22 cellular contexts compared by ENCODE assay signal in the genomic region with DNA sequence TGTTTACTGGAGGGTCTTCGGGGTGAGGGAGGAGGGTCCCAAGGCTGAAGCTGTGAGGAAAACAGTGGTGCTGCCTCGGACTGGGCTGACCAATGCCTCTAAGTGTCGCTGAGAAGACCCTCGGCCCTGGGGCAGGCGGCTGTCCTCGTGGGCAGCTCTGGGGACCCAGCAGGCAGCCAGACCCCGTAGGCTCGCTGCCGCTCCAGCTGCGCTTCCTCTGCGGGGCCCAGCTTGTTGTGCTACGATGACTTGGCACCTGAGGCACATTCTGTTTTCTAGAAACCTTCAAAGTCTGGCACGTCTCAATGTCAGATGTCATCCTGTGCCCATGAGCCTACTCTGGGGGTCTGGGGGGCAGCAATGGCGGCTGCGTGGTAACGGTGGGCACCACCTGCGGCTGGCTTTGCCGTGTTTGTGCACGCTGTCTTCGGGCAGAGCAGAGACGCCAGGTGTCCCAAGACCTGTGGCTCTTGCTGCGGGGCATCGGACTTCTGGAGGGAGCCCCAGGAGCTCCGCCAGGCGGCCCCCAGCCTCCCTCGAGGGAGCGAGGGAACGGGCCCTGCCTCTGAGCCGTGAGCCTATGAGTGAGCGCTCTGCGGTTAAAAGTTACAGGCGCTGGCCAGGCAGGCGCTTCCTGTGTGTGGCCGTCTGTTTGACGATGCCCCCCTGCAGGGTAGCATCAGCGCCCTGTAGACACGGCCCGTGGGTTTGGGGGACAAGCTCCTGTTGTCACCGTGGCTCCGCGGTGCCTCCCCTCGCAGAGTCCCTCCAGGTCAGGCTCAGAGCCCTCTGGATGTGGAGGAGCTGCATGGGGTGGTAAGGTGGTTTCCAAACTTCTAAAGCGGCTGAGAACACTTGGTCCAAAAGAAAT. TPM values are rescaled to one million over a fixed set of nuclear protein-coding genes. Genes with fewer than 3 reads are reported as not detected.
A peak's percentile ranks its signal among the peaks of the same experiment; 100 is the strongest.
DNase-seq lines count a peak whose midpoint lies in the region; ATAC-seq and TF ChIP-seq lines count a peak whose summit lies in the region.
"Had no signal": no experiment of that assay in that cellular context is flagged by ENCODE, and none has a peak within 500 bp of the region (broad histone marks: within the 10 kb centered on the region; RNA-seq: fewer than 3 reads in every experiment).

No MANE protein-coding gene starts in this region.

- H2AFZ ChIP-seq in neural progenitor cell (replicated peaks) = no peak overlapping the region

- H3F3A ChIP-seq in neural progenitor cell (ENCODE audit: low read depth) = peaks cover 7% of the 10 kb centered on the region

- no peaks in the 10 kb centered on the region for H3K9me3 ChIP-seq in BLaER1 treated with 17β-estradiol and CSF1 and Interleukin-3, amounts not matched to agents 10 nM and 100 nM (replicated peaks in 1 of 11)
- H3K9me3 ChIP-seq in HEK293 (ENCODE audit: control insufficient read depth, insufficient read depth, low read depth, low read length) (no peaks in the 10 kb centered on the region), neural progenitor cell (ENCODE audit: low read depth) (no peaks in the 10 kb centered on the region)
- H3K9me3 ChIP-seq: HAP-1, SJSA1 had no signal

- DNase-seq in activated naive CD8-positive, alpha-beta T cell treated with anti-CD3 and anti-CD28 coated beads, Interleukin-2, amount 50 U/mL, for 24 hours = no peak
- no peak for DNase-seq in neural progenitor cell (ENCODE audit: low spot score)
- no peak for DNase-seq in NCI-H146 (lab: John Stamatoyannopoulos, UW)
- no peak for DNase-seq in activated CD4-positive, alpha-beta T cell treated with anti-CD3 and anti-CD28 coated beads for 36 hours
- DNase-seq: activated CD4-positive, alpha-beta T cell treated with anti-CD3 and anti-CD28 coated beads, Interleukin-2, amount 10 ng/mL, durations not matched to agents 24 days and 14 days; activated effector memory CD4-positive, alpha-beta T cell treated with anti-CD3 and anti-CD28 coated beads, Interleukin-2, amount 50 U/mL, for 16 hours; head of caudate nucleus; MM.1S; NCI-H1694; NCI-H524 treated with DMSO at 0.1 percent for 48 hours; retina; T-helper 2 cell had no signal

- intact Hi-C loops in activated CD4-positive, alpha-beta T cell treated with anti-CD3 and anti-CD28 coated beads for 36 hours (cut with DNase I, micrococcal nuclease) = no loop called here

- POLR2A ChIA-PET in HEK293 (lab: Yijun Ruan, JAX) = interaction anchor here (1.0 kb wide), 1 partner anchor 11 kb away, joined by 3 read pairs; no protein-coding TSS in a partner anchor
- POLR2A ChIA-PET in activated CD4-positive, alpha-beta T cell treated with anti-CD3 and anti-CD28 coated beads for 36 hours (lab: Charles Lee) = no interaction called here

- no peaks in the 10 kb centered on the region for H3K27me3 Mint-ChIP-seq in activated naive CD8-positive, alpha-beta T cell treated with anti-CD3 and anti-CD28 coated beads, Interleukin-2, amount 50 U/mL, for 24 hours
- H3K27me3 Mint-ChIP-seq in neural progenitor cell (ENCODE audit: insufficient read depth, low read depth) = peaks cover 6% of the 10 kb centered on the region
- H3K27me3 Mint-ChIP-seq in activated CD4-positive, alpha-beta T cell treated with anti-CD3 and anti-CD28 coated beads for 36 hours = no peaks in the 10 kb centered on the region
- H3K27me3 Mint-ChIP-seq: activated CD4-positive, alpha-beta T cell treated with anti-CD3 and anti-CD28 coated beads, Interleukin-2, amount 10 ng/mL, durations not matched to agents 24 days and 14 days; IgD-negative memory B cell had no signal

- H3K4me3 ChIP-seq in BLaER1 treated with 17β-estradiol and CSF1 and Interleukin-3, amounts not matched to agents 10 nM and 100 nM = peak overlapping the region in 6 of 10 experiments; percentile 12 to 47 (median 32); a peak in 9 of 20 replicates
- H3K4me3 ChIP-seq in HEK293 (ENCODE audit: low read depth, low read length) (no peak overlapping the region), neural progenitor cell (no peak overlapping the region)
- H3K4me3 ChIP-seq: HAP-1, SJSA1, smooth muscle cell had no signal

- no peaks in the 10 kb centered on the region for H3K9me3 Mint-ChIP-seq in activated naive CD8-positive, alpha-beta T cell treated with anti-CD3 and anti-CD28 coated beads, Interleukin-2, amount 50 U/mL, for 24 hours
- no peaks in the 10 kb centered on the region for H3K9me3 Mint-ChIP-seq in neural progenitor cell
- H3K9me3 Mint-ChIP-seq in activated CD4-positive, alpha-beta T cell treated with anti-CD3 and anti-CD28 coated beads for 36 hours (ENCODE audit: low read depth) = no peaks in the 10 kb centered on the region
- H3K9me3 Mint-ChIP-seq: activated CD4-positive, alpha-beta T cell treated with anti-CD3 and anti-CD28 coated beads, Interleukin-2, amount 10 ng/mL, durations not matched to agents 24 days and 14 days; brain; IgD-negative memory B cell had no signal

- no peak overlapping the region for H3K27ac Mint-ChIP-seq in activated naive CD8-positive, alpha-beta T cell treated with anti-CD3 and anti-CD28 coated beads, Interleukin-2, amount 50 U/mL, for 24 hours
- H3K27ac Mint-ChIP-seq in neural progenitor cell = peak overlapping the region; percentile 81
- no peak overlapping the region for H3K27ac Mint-ChIP-seq in activated CD4-positive, alpha-beta T cell treated with anti-CD3 and anti-CD28 coated beads for 36 hours
- H3K27ac Mint-ChIP-seq: activated CD4-positive, alpha-beta T cell treated with anti-CD3 and anti-CD28 coated beads, Interleukin-2, amount 10 ng/mL, durations not matched to agents 24 days and 14 days; brain; IgD-negative memory B cell had no signal

- H3K4me1 Mint-ChIP-seq in activated naive CD8-positive, alpha-beta T cell treated with anti-CD3 and anti-CD28 coated beads, Interleukin-2, amount 50 U/mL, for 24 hours = peaks cover 17% of the 10 kb centered on the region
- peaks cover 11% of the 10 kb centered on the region for H3K4me1 Mint-ChIP-seq in neural progenitor cell
- peaks cover 3% of the 10 kb centered on the region for H3K4me1 Mint-ChIP-seq in activated CD4-positive, alpha-beta T cell treated with anti-CD3 and anti-CD28 coated beads for 36 hours

- H3K9ac ChIP-seq in BLaER1 treated with 17β-estradiol and CSF1 and Interleukin-3, amounts not matched to agents 10 nM and 100 nM = peak overlapping the region in 10 of 11 experiments; percentile 13 to 70 (median 59); a peak in 17 of 22 replicates
- no peak overlapping the region for H3K9ac ChIP-seq in neural progenitor cell

- peak overlapping the region; percentile 90 to 100 (median 100) for H3K4me2 ChIP-seq in BLaER1 treated with 17β-estradiol and CSF1 and Interleukin-3, amounts not matched to agents 10 nM and 100 nM
- H3K4me2 ChIP-seq in neural progenitor cell = no peak overlapping the region
- H3K4me2 ChIP-seq: smooth muscle cell had no signal

- H3K4me3 Mint-ChIP-seq in activated naive CD8-positive, alpha-beta T cell treated with anti-CD3 and anti-CD28 coated beads, Interleukin-2, amount 50 U/mL, for 24 hours = no peak overlapping the region
- peak overlapping the region; percentile 55 for H3K4me3 Mint-ChIP-seq in neural progenitor cell
- no peak overlapping the region for H3K4me3 Mint-ChIP-seq in activated CD4-positive, alpha-beta T cell treated with anti-CD3 and anti-CD28 coated beads for 36 hours
- H3K4me3 Mint-ChIP-seq: activated CD4-positive, alpha-beta T cell treated with anti-CD3 and anti-CD28 coated beads, Interleukin-2, amount 10 ng/mL, durations not matched to agents 24 days and 14 days; brain; IgD-negative memory B cell had no signal

- H3K4me1 ChIP-seq in BLaER1 treated with 17β-estradiol and CSF1 and Interleukin-3, amounts not matched to agents 10 nM and 100 nM = peaks cover 49 to 85% (median 79%) of the 10 kb centered on the region in 10 experiments
- H3K4me1 ChIP-seq in HEK293 (ENCODE audit: control insufficient read depth, insufficient read depth, low read length) = no peaks in the 10 kb centered on the region
- H3K4me1 ChIP-seq in neural progenitor cell = peaks cover 3% of the 10 kb centered on the region

- H3K27ac ChIP-seq in BLaER1 treated with 17β-estradiol and CSF1 and Interleukin-3, amounts not matched to agents 10 nM and 100 nM = peak overlapping the region in 9 of 11 experiments; percentile 25 to 74 (median 64); a peak in 15 of 22 replicates
- H3K27ac ChIP-seq in HEK293 (ENCODE audit: extremely low read depth, low read depth, low read length) (no peak overlapping the region), neural progenitor cell (no peak overlapping the region)
- H3K27ac ChIP-seq: SJSA1 had no signal

- H3K79me2 ChIP-seq in neural progenitor cell (ENCODE audit: low read depth) = no peaks in the 10 kb centered on the region

- peak; percentile 34 for ATAC-seq in activated naive CD8-positive, alpha-beta T cell treated with anti-CD3 and anti-CD28 coated beads, Interleukin-2, amount 50 U/mL, for 24 hours
- ATAC-seq in activated CD4-positive, alpha-beta T cell treated with anti-CD3 and anti-CD28 coated beads for 36 hours = no peak
- ATAC-seq in GM21786 (IDR thresholded peaks at IDR 0.05; ENCODE audit: unreplicated experiment) = no peak

- H3K36me3 Mint-ChIP-seq in activated naive CD8-positive, alpha-beta T cell treated with anti-CD3 and anti-CD28 coated beads, Interleukin-2, amount 50 U/mL, for 24 hours (ENCODE audit: low read depth) = peaks cover 6% of the 10 kb centered on the region
- H3K36me3 Mint-ChIP-seq in neural progenitor cell = no peaks in the 10 kb centered on the region
- no peaks in the 10 kb centered on the region for H3K36me3 Mint-ChIP-seq in activated CD4-positive, alpha-beta T cell treated with anti-CD3 and anti-CD28 coated beads for 36 hours (ENCODE audit: low read depth)
- H3K36me3 Mint-ChIP-seq: brain had no signal

- H3K36me3 ChIP-seq in BLaER1 treated with 17β-estradiol and CSF1 and Interleukin-3, amounts not matched to agents 10 nM and 100 nM = peaks cover 60 to 88% (median 73%) of the 10 kb centered on the region in 11 experiments
- H3K36me3 ChIP-seq in HEK293 (ENCODE audit: control insufficient read depth in 2 of 2, insufficient read depth in 1 of 2, low read length in 2 of 2) (no peaks in the 10 kb centered on the region), neural progenitor cell (no peaks in the 10 kb centered on the region)
- H3K36me3 ChIP-seq: SJSA1 had no signal

- CTCF ChIA-PET in HEK293 (lab: Yijun Ruan, JAX) = interaction anchor here (0.6 to 2.2 kb wide), 3 partner anchors 13 to 59 kb away, joined by 3 to 5 read pairs (median 3); no protein-coding TSS in a partner anchor
- CTCF ChIA-PET in activated CD4-positive, alpha-beta T cell treated with anti-CD3 and anti-CD28 coated beads for 36 hours (lab: Charles Lee) = interaction anchor here (0.6 kb wide), 1 partner anchor 96 kb away, joined by 3 read pairs; no protein-coding TSS in a partner anchor

- H4K20me1 ChIP-seq in BLaER1 treated with 17β-estradiol and CSF1 and Interleukin-3, amounts not matched to agents 10 nM and 100 nM = peaks cover 78 to 100% (median 96%) of the 10 kb centered on the region in 11 experiments
- H4K20me1 ChIP-seq in neural progenitor cell (ENCODE audit: low read depth) = no peaks in the 10 kb centered on the region

- H3K27me3 ChIP-seq in BLaER1 treated with 17β-estradiol and CSF1 and Interleukin-3, amounts not matched to agents 10 nM and 100 nM = no peaks in the 10 kb centered on the region
- H3K27me3 ChIP-seq in neural progenitor cell = no peaks in the 10 kb centered on the region

- no peak for TF ChIP-seq CTCF in HEK293 (tag by site-specific recombination; IDR thresholded peaks at IDR 0.05)
- TF ChIP-seq CTCF in neural progenitor cell (IDR thresholded peaks at IDR 0.05) = no peak

RNA-seq across cellular contexts. Expression of gene SLC17A9, which starts 6.8 kb away (rescaled TPM):
- total RNA-seq in neural progenitor cell (ENCODE audit: low replicate concordance) = 0.17 and 0.74 TPM in 2 replicates
- 10 to 100 TPM; 16.2 to 16.5 TPM for total RNA-seq in activated CD4-positive, alpha-beta T cell treated with anti-CD3 and anti-CD28 coated beads for 36 hours
- total RNA-seq: SJSA1 had no signal

RNA-seq across cellular contexts. Expression of gene GID8, which starts 21.4 kb away (rescaled TPM):
- total RNA-seq in neural progenitor cell (ENCODE audit: low replicate concordance) = 48.7 and 50.0 TPM in 2 replicates
- 10 to 100 TPM; 30.7 to 39.9 TPM for total RNA-seq in activated CD4-positive, alpha-beta T cell treated with anti-CD3 and anti-CD28 coated beads for 36 hours

RNA-seq across cellular contexts. Expression of gene DIDO1, which starts 33.0 kb away (rescaled TPM):
- total RNA-seq in neural progenitor cell (ENCODE audit: low replicate concordance) = 64.5 and 68.5 TPM in 2 replicates
- 10 to 100 TPM; 43.7 to 49.7 TPM for total RNA-seq in activated CD4-positive, alpha-beta T cell treated with anti-CD3 and anti-CD28 coated beads for 36 hours

RNA-seq across cellular contexts. Expression of gene BHLHE23, which starts 47.4 kb away (rescaled TPM):
- total RNA-seq in neural progenitor cell (ENCODE audit: low replicate concordance) = 0.22 TPM in 1 of 2 replicates, not detected in the other
- total RNA-seq in activated CD4-positive, alpha-beta T cell treated with anti-CD3 and anti-CD28 coated beads for 36 hours = not detected
- total RNA-seq: activated CD4-positive, alpha-beta T cell treated with anti-CD3 and anti-CD28 coated beads, Interleukin-2, amount 10 ng/mL, durations not matched to agents 24 days and 14 days; chondrocyte; omental fat pad; SJSA1; smooth muscle cell had no signal

Comparison
In these comparisons a context has a peak if more than half of its experiments do, and no peak if none do; other contexts are left out.
1. H3K27ac ChIP-seq: peak in BLaER1 treated with 17β-estradiol and CSF1 and Interleukin-3, amounts not matched to agents 10 nM and 100 nM (9 of 11); none in HEK293 (single experiment) and neural progenitor cell (single experiment).
2. H3K4me3 ChIP-seq: peak in BLaER1 treated with 17β-estradiol and CSF1 and Interleukin-3, amounts not matched to agents 10 nM and 100 nM (6 of 10); none in HEK293 (single experiment) and neural progenitor cell (single experiment).